In the genomic region with DNA sequence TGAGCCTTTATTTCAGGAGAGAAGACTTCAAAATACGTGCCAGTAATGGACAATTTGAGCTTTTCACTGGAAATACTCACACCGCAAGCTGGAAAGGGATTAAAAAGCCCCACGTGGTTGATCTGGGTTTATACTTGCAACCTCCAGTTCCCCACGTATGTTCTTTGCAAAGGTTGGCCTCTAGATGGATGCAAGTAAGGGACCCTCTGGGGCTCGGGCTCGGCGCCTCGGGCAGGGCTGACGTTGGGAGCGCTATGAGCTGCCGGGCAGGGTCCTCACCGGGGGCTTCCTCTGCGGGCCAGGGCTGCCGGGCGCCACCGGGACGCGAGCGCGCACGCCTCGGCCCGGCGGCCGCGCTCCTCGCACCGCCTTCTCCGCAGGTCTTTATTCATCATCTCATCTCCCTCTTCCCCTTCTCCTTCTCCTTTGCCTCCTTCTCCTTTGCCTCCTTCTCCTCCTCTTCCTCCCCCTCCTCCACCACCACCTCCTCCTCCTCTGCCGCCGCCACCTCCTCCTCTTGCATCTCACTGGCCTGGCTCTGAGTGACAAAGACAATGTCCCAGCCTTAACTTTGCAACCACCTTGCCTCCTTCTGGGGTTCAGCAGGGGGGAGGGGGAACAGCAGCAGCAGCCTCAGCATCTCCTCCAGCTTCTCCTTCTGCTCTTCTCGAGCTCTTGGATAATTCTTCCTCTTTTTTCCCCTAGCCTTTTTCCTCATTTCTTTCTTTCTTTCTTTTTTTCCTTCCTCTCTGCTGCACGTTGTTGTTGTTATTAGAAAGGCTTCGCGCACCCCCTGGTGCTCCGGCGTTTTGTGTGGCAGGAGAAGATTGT, we compare ENCODE assay signal across 8 cellular contexts. TPM values are rescaled to one million over a fixed set of nuclear protein-coding genes. Genes with fewer than 3 reads are reported as not detected.
DNase-seq lines count a peak whose midpoint lies in the region; ATAC-seq, FAIRE-seq and TF ChIP-seq lines count a peak whose summit lies in the region.

No MANE protein-coding gene starts in this region.

- intact Hi-C loops in activated T-helper 1 cell treated with anti-CD3 and anti-CD28 coated beads, Interleukin-12 subunit alpha, Interleukin-12 subunit beta, Interleukin-2, Interleukin-4 antibody, amounts not matched to agents 30 ng/mL and 10 ng/mL and 1 ng/mL, durations not matched to agents 14 hours and 24 hours and 36 hours (cut with micrococcal nuclease), result no loop called here
- intact Hi-C loops in left cardiac atrium (cut with DNase I), result loop anchor here (10.0 kb wide), 2 partner anchors 62 to 188 kb away; no protein-coding TSS in a partner anchor

- peak overlapping the region; percentile 85 for H3K4me3 ChIP-seq in Jurkat, Clone E6-1 (ENCODE audit: low read length)

- peak overlapping the region; percentile 83 for H3K4me3 Mint-ChIP-seq in activated T-helper 1 cell treated with anti-CD3 and anti-CD28 coated beads, Interleukin-12 subunit alpha, Interleukin-12 subunit beta, Interleukin-2, Interleukin-4 antibody, amounts not matched to agents 30 ng/mL and 10 ng/mL and 1 ng/mL, durations not matched to agents 14 hours and 24 hours and 36 hours
- peak overlapping the region; percentile 98 for H3K4me3 Mint-ChIP-seq in progenitor cell of endocrine pancreas (ENCODE audit: low read depth)

- H3K9me3 Mint-ChIP-seq in activated T-helper 1 cell treated with anti-CD3 and anti-CD28 coated beads, Interleukin-12 subunit alpha, Interleukin-12 subunit beta, Interleukin-2, Interleukin-4 antibody, amounts not matched to agents 30 ng/mL and 10 ng/mL and 1 ng/mL, durations not matched to agents 14 hours and 24 hours and 36 hours, result peaks cover 6% of the 10 kb centered on the region
- H3K9me3 Mint-ChIP-seq in progenitor cell of endocrine pancreas (ENCODE audit: low read depth), result no peaks in the 10 kb centered on the region

- no peak overlapping the region for H3K27ac Mint-ChIP-seq in activated T-helper 1 cell treated with anti-CD3 and anti-CD28 coated beads, Interleukin-12 subunit alpha, Interleukin-12 subunit beta, Interleukin-2, Interleukin-4 antibody, amounts not matched to agents 30 ng/mL and 10 ng/mL and 1 ng/mL, durations not matched to agents 14 hours and 24 hours and 36 hours
- peak overlapping the region; percentile 94 for H3K27ac Mint-ChIP-seq in progenitor cell of endocrine pancreas

- ATAC-seq in left cardiac atrium, result peak; percentile 7 to 11
- ATAC-seq in HG02759 (IDR thresholded peaks at IDR 0.05; ENCODE audit: unreplicated experiment), result no peak

- DNase-seq in D721Med (ENCODE audit: insufficient read length, low spot score) (no peak), left cardiac atrium (peak; percentile 35), progenitor cell of endocrine pancreas (ENCODE audit: low spot score, unreplicated experiment) (peak; percentile 56), SHP77 (lab: John Stamatoyannopoulos, UW) (no peak), midbrain (lab: John Stamatoyannopoulos, UW) (no peak)
- peak; percentile 57 for DNase-seq in Jurkat, Clone E6-1 (ENCODE audit: low read depth, low spot score)
- no peak for DNase-seq in activated T-helper 1 cell treated with anti-CD3 and anti-CD28 coated beads, Interleukin-12 subunit alpha, Interleukin-12 subunit beta, Interleukin-2, Interleukin-4 antibody, amounts not matched to agents 30 ng/mL and 10 ng/mL and 1 ng/mL, durations not matched to agents 14 hours and 24 hours and 36 hours (ENCODE audit: low spot score)

- peaks cover 25% of the 10 kb centered on the region for H3K4me1 Mint-ChIP-seq in activated T-helper 1 cell treated with anti-CD3 and anti-CD28 coated beads, Interleukin-12 subunit alpha, Interleukin-12 subunit beta, Interleukin-2, Interleukin-4 antibody, amounts not matched to agents 30 ng/mL and 10 ng/mL and 1 ng/mL, durations not matched to agents 14 hours and 24 hours and 36 hours (ENCODE audit: low read depth)
- peaks cover 44% of the 10 kb centered on the region for H3K4me1 Mint-ChIP-seq in progenitor cell of endocrine pancreas (ENCODE audit: low read depth)

- FAIRE-seq in D721Med (lab: Jason Lieb, UNC), result no peak

- H3K27me3 Mint-ChIP-seq in activated T-helper 1 cell treated with anti-CD3 and anti-CD28 coated beads, Interleukin-12 subunit alpha, Interleukin-12 subunit beta, Interleukin-2, Interleukin-4 antibody, amounts not matched to agents 30 ng/mL and 10 ng/mL and 1 ng/mL, durations not matched to agents 14 hours and 24 hours and 36 hours (ENCODE audit: insufficient read depth), result peaks cover 69% of the 10 kb centered on the region
- peaks cover 21% of the 10 kb centered on the region for H3K27me3 Mint-ChIP-seq in progenitor cell of endocrine pancreas

- TF ChIP-seq CTCF in D721Med (IDR thresholded peaks at IDR 0.05; ENCODE audit: insufficient read depth, missing control alignments) (peak; percentile 32), progenitor cell of endocrine pancreas (IDR thresholded peaks at IDR 0.05; ENCODE audit: unreplicated experiment) (no peak)

- no peaks in the 10 kb centered on the region for H3K36me3 Mint-ChIP-seq in activated T-helper 1 cell treated with anti-CD3 and anti-CD28 coated beads, Interleukin-12 subunit alpha, Interleukin-12 subunit beta, Interleukin-2, Interleukin-4 antibody, amounts not matched to agents 30 ng/mL and 10 ng/mL and 1 ng/mL, durations not matched to agents 14 hours and 24 hours and 36 hours (ENCODE audit: low read depth)
- no peaks in the 10 kb centered on the region for H3K36me3 Mint-ChIP-seq in progenitor cell of endocrine pancreas (ENCODE audit: insufficient read depth)

RNA-seq across cellular contexts. Expression of gene ZNF462, which starts 0.6 kb away (rescaled TPM):
- 2.8 TPM for polyA plus RNA-seq in Jurkat, Clone E6-1 (2012; ENCODE audit: insufficient read depth, insufficient read length)
- 0.16 and 0.39 TPM in 2 replicates for total RNA-seq in activated T-helper 1 cell treated with anti-CD3 and anti-CD28 coated beads, Interleukin-12 subunit alpha, Interleukin-12 subunit beta, Interleukin-2, Interleukin-4 antibody, amounts not matched to agents 30 ng/mL and 10 ng/mL and 1 ng/mL, durations not matched to agents 14 hours and 24 hours and 36 hours
- 10 to 100 TPM; 18.6 to 29.3 TPM for total RNA-seq in left cardiac atrium
- 102 and 103 TPM in 2 replicates for total RNA-seq in progenitor cell of endocrine pancreas

Comparison
In these comparisons a context has a peak if more than half of its experiments do, and no peak if none do; other contexts are left out.
1. DNase-seq: peak in Jurkat, Clone E6-1 (single experiment), left cardiac atrium (single experiment) and progenitor cell of endocrine pancreas (single experiment); none in D721Med (single experiment), activated T-helper 1 cell treated with anti-CD3 and anti-CD28 coated beads, Interleukin-12 subunit alpha, Interleukin-12 subunit beta, Interleukin-2, Interleukin-4 antibody, amounts not matched to agents 30 ng/mL and 10 ng/mL and 1 ng/mL, durations not matched to agents 14 hours and 24 hours and 36 hours (single experiment), SHP77 (0 of 2) and midbrain (single experiment).
2. RNA of gene ZNF462, which starts 0.6 kb away (total RNA-seq): 102 to 103 TPM in progenitor cell of endocrine pancreas and 18.6 to 29.3 TPM in left cardiac atrium; 0.16 to 0.39 TPM in activated T-helper 1 cell treated with anti-CD3 and anti-CD28 coated beads, Interleukin-12 subunit alpha, Interleukin-12 subunit beta, Interleukin-2, Interleukin-4 antibody, amounts not matched to agents 30 ng/mL and 10 ng/mL and 1 ng/mL, durations not matched to agents 14 hours and 24 hours and 36 hours; every median in the first group is over 10 times any median in the second.